Comparison of ENCODE assay signal across 22 cellular contexts in the genomic region with DNA sequence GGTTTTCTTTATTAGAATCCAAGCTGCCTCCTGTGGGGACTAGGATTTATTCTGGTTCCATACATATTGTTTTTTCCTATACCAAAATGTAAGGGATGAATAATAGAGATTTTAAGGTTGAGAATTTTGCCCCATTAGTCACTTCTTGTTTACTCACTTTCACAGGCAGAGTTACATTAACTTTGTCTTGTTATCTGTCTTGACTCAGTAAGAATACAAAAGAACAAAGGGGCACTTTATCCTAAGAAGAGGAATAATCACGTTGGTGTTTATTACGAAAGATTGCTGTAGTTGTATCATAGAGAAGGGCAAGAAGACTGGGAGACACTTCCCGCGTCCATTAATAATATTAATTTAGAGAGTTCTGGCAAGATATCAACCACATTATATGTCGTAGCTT.
A peak's percentile ranks its signal among the peaks of the same experiment; 100 is the strongest.
DNase-seq lines count a peak whose midpoint lies in the region; ATAC-seq and TF ChIP-seq lines count a peak whose summit lies in the region.
"Had no signal": no experiment of that assay in that cellular context is flagged by ENCODE, and none has a peak within 500 bp of the region (broad histone marks: within the 10 kb centered on the region; RNA-seq: fewer than 3 reads in every experiment).

No MANE protein-coding gene starts in this region.

- no peaks in the 10 kb centered on the region for H3K27me3 ChIP-seq in adipocyte (replicated peaks; ENCODE audit: control insufficient read depth, insufficient read depth, low read length)
- H3K27me3 ChIP-seq: cardiac muscle cell, thyroid gland had no signal

- no peaks in the 10 kb centered on the region for H3K36me3 ChIP-seq in adipocyte (ENCODE audit: control insufficient read depth, insufficient read depth, low read length, severe bottlenecking)
- H3K36me3 ChIP-seq: cardiac muscle cell, prostate gland, thyroid gland had no signal

- no peak overlapping the region for H3K9ac ChIP-seq in adipocyte (ENCODE audit: low read length)

- TF ChIP-seq CTCF in fibroblast of the aortic adventitia (IDR thresholded peaks at IDR 0.05; ENCODE audit: insufficient read depth, low read length): no peak

- no peak for ATAC-seq in left ventricle myocardium superior
- ATAC-seq: GM23338, T-helper 17 cell had no signal

- intact Hi-C loops in left ventricle myocardium superior (cut with micrococcal nuclease): no loop called here

- no peak overlapping the region for H3K4me3 ChIP-seq in adipocyte (ENCODE audit: low read length)
- no peak overlapping the region for H3K4me3 ChIP-seq in fibroblast of the aortic adventitia (ENCODE audit: low read depth, low read length)
- H3K4me3 ChIP-seq: cardiac muscle cell, GM23338, prostate gland, thyroid gland had no signal

- DNase-seq in A172 (ENCODE audit: low spot score) (peak; percentile 72), HS-5 (ENCODE audit: low read depth) (peak; percentile 44), adipocyte (ENCODE audit: low read depth) (peak; percentile 25), fibroblast of the aortic adventitia (ENCODE audit: low read depth) (peak; percentile 70), NCI-H1048 (lab: John Stamatoyannopoulos, UW) (no peak), left ventricle myocardium superior (no peak)
- DNase-seq in effector CD4-positive, alpha-beta T cell: no peak
- no peak for DNase-seq in stimulated activated naive CD4-positive, alpha-beta T cell treated with Interleukin-2 at 50 U/mL for 16 hours (lab: John Stamatoyannopoulos, UW)
- DNase-seq: activated CD4-positive, alpha-beta memory T cell treated with anti-CD3 and anti-CD28 coated beads, Interleukin-2, amount 10 ng/mL, durations not matched to agents 7 days and 5 days; activated T-cell treated with anti-CD3 and anti-CD28 coated beads, Interleukin-2, amount 50 U/mL, for 24 hours; midbrain; MM.1S; NCI-H187; NCI-H446; nephron progenitor cell; SHP77; stimulated activated CD4-positive, alpha-beta T cell treated with anti-CD3 and anti-CD28 coated beads, Interleukin-12 subunit alpha, Interleukin-12 subunit beta, amount 100 ng/mL, for 4 hours; T-helper 17 cell; thyroid gland had no signal

- H3K4me1 ChIP-seq in adipocyte (ENCODE audit: control insufficient read depth, insufficient read depth, low read length): no peaks in the 10 kb centered on the region
- H3K4me1 ChIP-seq: prostate gland, thyroid gland had no signal

- H3K9me3 ChIP-seq in adipocyte (ENCODE audit: control insufficient read depth, low read length): peaks cover 2% of the 10 kb centered on the region
- H3K9me3 ChIP-seq: prostate gland, thyroid gland had no signal

Comparison
In these comparisons a context has a peak if more than half of its experiments do, and no peak if none do; other contexts are left out.
1. DNase-seq: peak in A172 (single experiment), HS-5 (single experiment), adipocyte (single experiment) and fibroblast of the aortic adventitia (single experiment); none in NCI-H1048 (single experiment), left ventricle myocardium superior (single experiment), effector CD4-positive, alpha-beta T cell (single experiment) and stimulated activated naive CD4-positive, alpha-beta T cell treated with Interleukin-2 at 50 U/mL for 16 hours (single experiment).